9 cellular contexts compared by ENCODE assay signal in genomic region chr12:130761537-130762318, GRCh38. TPM values are rescaled to one million over a fixed set of nuclear protein-coding genes. Genes with fewer than 3 reads are reported as not detected.
DNase-seq lines count a peak whose midpoint lies in the region; ATAC-seq and TF ChIP-seq lines count a peak whose summit lies in the region.
"Had no signal": no experiment of that assay in that cellular context is flagged by ENCODE, and none has a peak within 500 bp of the region (broad histone marks: within the 10 kb centered on the region; RNA-seq: fewer than 3 reads in every experiment).

No MANE protein-coding gene starts in this region.

- no peaks in the 10 kb centered on the region for H3K36me3 ChIP-seq in lower lobe of right lung

- peak; percentile 60 for TF ChIP-seq CTCF in GM20000 (IDR thresholded peaks at IDR 0.05; ENCODE audit: extremely low read depth, missing control alignments)
- peak; percentile 36 for TF ChIP-seq CTCF in lower lobe of right lung (IDR thresholded peaks at IDR 0.05)

- peak; percentile 59 to 72 for ATAC-seq in activated CD4-positive, CD25-positive, alpha-beta regulatory T cell treated with anti-CD3 and anti-CD28 coated beads, Interleukin-2, amount 50 U/mL, for 24 hours
- ATAC-seq in lower lobe of right lung: peak; percentile 28 to 33

- intact Hi-C loops in lower lobe of right lung (cut with DNase I): no loop called here

- H3K27me3 ChIP-seq in lower lobe of right lung (ENCODE audit: low read depth): peaks cover 11% of the 10 kb centered on the region

- H3K9me3 ChIP-seq in lower lobe of right lung: no peaks in the 10 kb centered on the region

- no peak overlapping the region for H3K4me3 ChIP-seq in lower lobe of right lung
- H3K4me3 ChIP-seq: SK-N-MC had no signal

- peak; percentile 77 for DNase-seq in D341Med (ENCODE audit: low spot score)
- DNase-seq in GM20000 (ENCODE audit: low spot score): peak; percentile 73
- peak; percentile 37 for DNase-seq in NCI-H1092 treated with DMSO at 0.1 percent for 48 hours (lab: John Stamatoyannopoulos, UW)
- DNase-seq in cerebellar cortex (ENCODE audit: low spot score): peak; percentile 42
- no peak for DNase-seq in lower lobe of right lung
- peak; percentile 14 for DNase-seq in stimulated activated CD8-positive, alpha-beta memory T cell treated with anti-CD3 and anti-CD28 coated beads, Interleukin-15, amount 100 ng/mL, for 1 hour (ENCODE audit: low read depth)
- no peak for DNase-seq in cerebellar nuclear complex (lab: John Stamatoyannopoulos, UW)

- no peak overlapping the region for H3K27ac ChIP-seq in lower lobe of right lung
- H3K27ac ChIP-seq: SK-N-MC had no signal

- no peaks in the 10 kb centered on the region for H3K4me1 ChIP-seq in lower lobe of right lung

RNA-seq across cellular contexts. Expression of gene RIMBP2, which starts 45.6 kb away (rescaled TPM):
- total RNA-seq in lower lobe of right lung: 0.27 TPM

Comparison
In these comparisons a context has a peak if more than half of its experiments do, and no peak if none do; other contexts are left out.
1. DNase-seq: peak in D341Med (single experiment), GM20000 (single experiment), NCI-H1092 treated with DMSO at 0.1 percent for 48 hours (single experiment), cerebellar cortex (single experiment) and stimulated activated CD8-positive, alpha-beta memory T cell treated with anti-CD3 and anti-CD28 coated beads, Interleukin-15, amount 100 ng/mL, for 1 hour (single experiment); none in lower lobe of right lung (single experiment) and cerebellar nuclear complex (0 of 2).